ENCODE assay signal across 1 cellular context in the genomic region with DNA sequence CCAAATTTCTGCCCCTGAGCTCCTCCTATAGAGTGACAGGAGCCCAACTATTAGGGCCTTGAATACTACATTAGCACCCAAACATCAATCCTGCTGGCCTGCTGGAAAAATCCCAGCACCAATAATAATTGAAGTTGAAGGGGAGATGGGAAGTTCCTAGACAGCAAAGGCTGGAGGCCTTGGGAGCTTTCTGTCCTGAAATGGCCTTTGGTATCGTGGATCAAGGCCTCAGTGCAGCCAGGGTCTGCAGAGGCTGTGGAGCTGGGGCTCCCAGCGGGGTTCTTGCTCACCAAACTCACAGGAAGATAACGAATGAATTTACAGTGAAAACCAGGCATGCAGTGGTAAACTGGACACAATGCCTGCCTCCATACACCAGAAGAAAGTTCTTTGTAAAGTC.
TF ChIP-seq lines count a peak whose summit lies in the region.

No MANE protein-coding gene starts in this region.

TF ChIP-seq in HCT116, 20 proteins besides CTCF, POLR2A, EP300 and RAD21 (continued from another document):
- TF ChIP-seq CBX3 (IDR thresholded peaks at IDR 0.05; ENCODE audit: low read depth) (no peak), POLR2AphosphoS5 (IDR thresholded peaks at IDR 0.05; ENCODE audit: low read depth, low read length) (no peak), ZBTB33 (IDR thresholded peaks at IDR 0.05; ENCODE audit: extremely low read depth, insufficient replicate concordance, low read length) (no peak), JUND (IDR thresholded peaks at IDR 0.05) (no peak), ATF3 (IDR thresholded peaks at IDR 0.05) (no peak), FOSL1 (IDR thresholded peaks at IDR 0.05; ENCODE audit: low read depth) (no peak), SIN3A (IDR thresholded peaks at IDR 0.05; ENCODE audit: low read depth) (no peak), MAX (IDR thresholded peaks at IDR 0.05) (no peak), REST (IDR thresholded peaks at IDR 0.05; ENCODE audit: low read depth) (no peak), ZFX (IDR thresholded peaks at IDR 0.05) (no peak), ELF1 (IDR thresholded peaks at IDR 0.05; ENCODE audit: borderline replicate concordance, low read depth) (no peak)
